In genomic region chr10:44932338-44933116, GRCh38 we compare ENCODE assay signal across 1 cellular context.
TF ChIP-seq lines count a peak whose summit lies in the region.

No MANE protein-coding gene starts in this region.

TF ChIP-seq in GM12878, 131 proteins besides CTCF, POLR2A, EP300 and RAD21 (continued from another document and continues in another):
- TF ChIP-seq, protein P1, sequence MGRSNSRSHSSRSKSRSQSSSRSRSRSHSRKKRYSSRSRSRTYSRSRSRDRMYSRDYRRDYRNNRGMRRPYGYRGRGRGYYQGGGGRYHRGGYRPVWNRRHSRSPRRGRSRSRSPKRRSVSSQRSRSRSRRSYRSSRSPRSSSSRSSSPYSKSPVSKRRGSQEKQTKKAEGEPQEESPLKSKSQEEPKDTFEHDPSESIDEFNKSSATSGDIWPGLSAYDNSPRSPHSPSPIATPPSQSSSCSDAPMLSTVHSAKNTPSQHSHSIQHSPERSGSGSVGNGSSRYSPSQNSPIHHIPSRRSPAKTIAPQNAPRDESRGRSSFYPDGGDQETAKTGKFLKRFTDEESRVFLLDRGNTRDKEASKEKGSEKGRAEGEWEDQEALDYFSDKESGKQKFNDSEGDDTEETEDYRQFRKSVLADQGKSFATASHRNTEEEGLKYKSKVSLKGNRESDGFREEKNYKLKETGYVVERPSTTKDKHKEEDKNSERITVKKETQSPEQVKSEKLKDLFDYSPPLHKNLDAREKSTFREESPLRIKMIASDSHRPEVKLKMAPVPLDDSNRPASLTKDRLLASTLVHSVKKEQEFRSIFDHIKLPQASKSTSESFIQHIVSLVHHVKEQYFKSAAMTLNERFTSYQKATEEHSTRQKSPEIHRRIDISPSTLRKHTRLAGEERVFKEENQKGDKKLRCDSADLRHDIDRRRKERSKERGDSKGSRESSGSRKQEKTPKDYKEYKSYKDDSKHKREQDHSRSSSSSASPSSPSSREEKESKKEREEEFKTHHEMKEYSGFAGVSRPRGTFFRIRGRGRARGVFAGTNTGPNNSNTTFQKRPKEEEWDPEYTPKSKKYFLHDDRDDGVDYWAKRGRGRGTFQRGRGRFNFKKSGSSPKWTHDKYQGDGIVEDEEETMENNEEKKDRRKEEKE (IDR thresholded peaks at IDR 0.05), result no peak
- TF ChIP-seq CHD4 (IDR thresholded peaks at IDR 0.05), result no peak
- no peak for TF ChIP-seq ASH2L (IDR thresholded peaks at IDR 0.05; ENCODE audit: borderline replicate concordance, low read depth)
- TF ChIP-seq MYB (IDR thresholded peaks at IDR 0.05; ENCODE audit: borderline replicate concordance, low read depth, low read length), result no peak
- TF ChIP-seq PAX8 (IDR thresholded peaks at IDR 0.05), result no peak
- TF ChIP-seq ZBED1 (IDR thresholded peaks at IDR 0.05; ENCODE audit: borderline replicate concordance), result no peak
- TF ChIP-seq ATF7 (IDR thresholded peaks at IDR 0.05; ENCODE audit: low read depth), result no peak
- no peak for TF ChIP-seq MTA2 (IDR thresholded peaks at IDR 0.05; ENCODE audit: low read depth)
- no peak for TF ChIP-seq CREB1 (IDR thresholded peaks at IDR 0.05; ENCODE audit: low read depth)
- TF ChIP-seq, protein P2, sequence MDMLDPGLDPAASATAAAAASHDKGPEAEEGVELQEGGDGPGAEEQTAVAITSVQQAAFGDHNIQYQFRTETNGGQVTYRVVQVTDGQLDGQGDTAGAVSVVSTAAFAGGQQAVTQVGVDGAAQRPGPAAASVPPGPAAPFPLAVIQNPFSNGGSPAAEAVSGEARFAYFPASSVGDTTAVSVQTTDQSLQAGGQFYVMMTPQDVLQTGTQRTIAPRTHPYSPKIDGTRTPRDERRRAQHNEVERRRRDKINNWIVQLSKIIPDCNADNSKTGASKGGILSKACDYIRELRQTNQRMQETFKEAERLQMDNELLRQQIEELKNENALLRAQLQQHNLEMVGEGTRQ (IDR thresholded peaks at IDR 0.05; ENCODE audit: borderline replicate concordance, low read depth, low read length), result no peak
- TF ChIP-seq ZNF24 (IDR thresholded peaks at IDR 0.05), result no peak
- TF ChIP-seq KDM1A (IDR thresholded peaks at IDR 0.05; ENCODE audit: borderline replicate concordance), result no peak
- TF ChIP-seq BMI1 (IDR thresholded peaks at IDR 0.05; ENCODE audit: borderline replicate concordance), result no peak
- TF ChIP-seq, protein P3, sequence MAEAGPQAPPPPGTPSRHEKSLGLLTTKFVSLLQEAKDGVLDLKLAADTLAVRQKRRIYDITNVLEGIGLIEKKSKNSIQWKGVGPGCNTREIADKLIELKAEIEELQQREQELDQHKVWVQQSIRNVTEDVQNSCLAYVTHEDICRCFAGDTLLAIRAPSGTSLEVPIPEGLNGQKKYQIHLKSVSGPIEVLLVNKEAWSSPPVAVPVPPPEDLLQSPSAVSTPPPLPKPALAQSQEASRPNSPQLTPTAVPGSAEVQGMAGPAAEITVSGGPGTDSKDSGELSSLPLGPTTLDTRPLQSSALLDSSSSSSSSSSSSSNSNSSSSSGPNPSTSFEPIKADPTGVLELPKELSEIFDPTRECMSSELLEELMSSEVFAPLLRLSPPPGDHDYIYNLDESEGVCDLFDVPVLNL (IDR thresholded peaks at IDR 0.05; ENCODE audit: low read depth, low read length), result 0 out of 2 replicates have a peak, but pooled peaks have one; percentile 15
- TF ChIP-seq ZNF384 (IDR thresholded peaks at IDR 0.05; ENCODE audit: borderline replicate concordance, low read depth, low read length), result no peak
- no peak for TF ChIP-seq SUZ12 (IDR thresholded peaks at IDR 0.05; ENCODE audit: unreplicated experiment)
- no peak for TF ChIP-seq DPF2 (IDR thresholded peaks at IDR 0.05)
- TF ChIP-seq PML (IDR thresholded peaks at IDR 0.05; ENCODE audit: low read length), result no peak
- TF ChIP-seq MXI1 (IDR thresholded peaks at IDR 0.05; ENCODE audit: low read depth, low read length), result no peak
- peak; percentile 42; the same call in 1 of the 2 replicates for TF ChIP-seq CREM (IDR thresholded peaks at IDR 0.05; ENCODE audit: low read depth)
- TF ChIP-seq CBX5 (IDR thresholded peaks at IDR 0.05; ENCODE audit: low read depth), result no peak
- TF ChIP-seq SPI1 (IDR thresholded peaks at IDR 0.05; ENCODE audit: borderline replicate concordance, insufficient read depth, low read depth, low read length), result no peak
- TF ChIP-seq MEF2A (IDR thresholded peaks at IDR 0.05; ENCODE audit: insufficient read depth, low read depth, low read length), result no peak
- peak; percentile 78; the same call in 1 of the 2 replicates for TF ChIP-seq TCF12 (IDR thresholded peaks at IDR 0.05; ENCODE audit: low read depth, low read length)
- no peak for TF ChIP-seq ZNF687 (IDR thresholded peaks at IDR 0.05)
- TF ChIP-seq ELK1 (IDR thresholded peaks at IDR 0.05; ENCODE audit: low read depth, low read length), result no peak
- no peak for TF ChIP-seq HDAC6 (IDR thresholded peaks at IDR 0.05; ENCODE audit: unreplicated experiment)
- no peak for TF ChIP-seq ZBTB40 (IDR thresholded peaks at IDR 0.05; ENCODE audit: borderline replicate concordance)
- TF ChIP-seq, protein P4, sequence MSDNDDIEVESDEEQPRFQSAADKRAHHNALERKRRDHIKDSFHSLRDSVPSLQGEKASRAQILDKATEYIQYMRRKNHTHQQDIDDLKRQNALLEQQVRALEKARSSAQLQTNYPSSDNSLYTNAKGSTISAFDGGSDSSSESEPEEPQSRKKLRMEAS (IDR thresholded peaks at IDR 0.05; ENCODE audit: low read depth, low read length), result no peak
- no peak for TF ChIP-seq FOXK2 (IDR thresholded peaks at IDR 0.05)
- TF ChIP-seq, protein P5, sequence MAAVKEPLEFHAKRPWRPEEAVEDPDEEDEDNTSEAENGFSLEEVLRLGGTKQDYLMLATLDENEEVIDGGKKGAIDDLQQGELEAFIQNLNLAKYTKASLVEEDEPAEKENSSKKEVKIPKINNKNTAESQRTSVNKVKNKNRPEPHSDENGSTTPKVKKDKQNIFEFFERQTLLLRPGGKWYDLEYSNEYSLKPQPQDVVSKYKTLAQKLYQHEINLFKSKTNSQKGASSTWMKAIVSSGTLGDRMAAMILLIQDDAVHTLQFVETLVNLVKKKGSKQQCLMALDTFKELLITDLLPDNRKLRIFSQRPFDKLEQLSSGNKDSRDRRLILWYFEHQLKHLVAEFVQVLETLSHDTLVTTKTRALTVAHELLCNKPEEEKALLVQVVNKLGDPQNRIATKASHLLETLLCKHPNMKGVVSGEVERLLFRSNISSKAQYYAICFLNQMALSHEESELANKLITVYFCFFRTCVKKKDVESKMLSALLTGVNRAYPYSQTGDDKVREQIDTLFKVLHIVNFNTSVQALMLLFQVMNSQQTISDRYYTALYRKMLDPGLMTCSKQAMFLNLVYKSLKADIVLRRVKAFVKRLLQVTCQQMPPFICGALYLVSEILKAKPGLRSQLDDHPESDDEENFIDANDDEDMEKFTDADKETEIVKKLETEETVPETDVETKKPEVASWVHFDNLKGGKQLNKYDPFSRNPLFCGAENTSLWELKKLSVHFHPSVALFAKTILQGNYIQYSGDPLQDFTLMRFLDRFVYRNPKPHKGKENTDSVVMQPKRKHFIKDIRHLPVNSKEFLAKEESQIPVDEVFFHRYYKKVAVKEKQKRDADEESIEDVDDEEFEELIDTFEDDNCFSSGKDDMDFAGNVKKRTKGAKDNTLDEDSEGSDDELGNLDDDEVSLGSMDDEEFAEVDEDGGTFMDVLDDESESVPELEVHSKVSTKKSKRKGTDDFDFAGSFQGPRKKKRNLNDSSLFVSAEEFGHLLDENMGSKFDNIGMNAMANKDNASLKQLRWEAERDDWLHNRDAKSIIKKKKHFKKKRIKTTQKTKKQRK (IDR thresholded peaks at IDR 0.05; ENCODE audit: low read depth, low read length), result no peak
- TF ChIP-seq POLR2AphosphoS2 (IDR thresholded peaks at IDR 0.05; ENCODE audit: low read depth, low read length), result no peak
- TF ChIP-seq MEF2B (IDR thresholded peaks at IDR 0.05; ENCODE audit: partially characterized antibody, poor library complexity, severe bottlenecking), result no peak
- no peak for TF ChIP-seq FOS (IDR thresholded peaks at IDR 0.05; ENCODE audit: borderline replicate concordance, extremely low read depth, insufficient read length)
- TF ChIP-seq YBX1 (IDR thresholded peaks at IDR 0.05), result no peak
- TF ChIP-seq CHD2 (IDR thresholded peaks at IDR 0.05; ENCODE audit: borderline replicate concordance, low read depth, low read length), result peak; percentile 54; the same call in 1 of the 2 replicates
- no peak for TF ChIP-seq SMAD5 (IDR thresholded peaks at IDR 0.05; ENCODE audit: low read depth)
- TF ChIP-seq NBN (IDR thresholded peaks at IDR 0.05), result peak; percentile 57; the same call in 1 of the 2 replicates
- no peak for TF ChIP-seq ZSCAN29 (IDR thresholded peaks at IDR 0.05)
- no peak for TF ChIP-seq BCL3 (IDR thresholded peaks at IDR 0.05; ENCODE audit: borderline replicate concordance, insufficient read depth, low read depth, low read length, poor library complexity, severe bottlenecking)
- TF ChIP-seq, protein P6, sequence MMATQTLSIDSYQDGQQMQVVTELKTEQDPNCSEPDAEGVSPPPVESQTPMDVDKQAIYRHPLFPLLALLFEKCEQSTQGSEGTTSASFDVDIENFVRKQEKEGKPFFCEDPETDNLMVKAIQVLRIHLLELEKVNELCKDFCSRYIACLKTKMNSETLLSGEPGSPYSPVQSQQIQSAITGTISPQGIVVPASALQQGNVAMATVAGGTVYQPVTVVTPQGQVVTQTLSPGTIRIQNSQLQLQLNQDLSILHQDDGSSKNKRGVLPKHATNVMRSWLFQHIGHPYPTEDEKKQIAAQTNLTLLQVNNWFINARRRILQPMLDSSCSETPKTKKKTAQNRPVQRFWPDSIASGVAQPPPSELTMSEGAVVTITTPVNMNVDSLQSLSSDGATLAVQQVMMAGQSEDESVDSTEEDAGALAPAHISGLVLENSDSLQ (IDR thresholded peaks at IDR 0.05), result no peak
- TF ChIP-seq ZNF217 (IDR thresholded peaks at IDR 0.05), result no peak
- 0 out of 3 replicates have a peak, but pooled peaks have one; percentile 58 for TF ChIP-seq POU2F2 (IDR thresholded peaks at IDR 0.05; ENCODE audit: borderline replicate concordance, low read depth, low read length)
